18 cellular contexts compared by ENCODE assay signal in genomic region chr22:32917577-32918375, GRCh38.
DNase-seq lines count a peak whose midpoint lies in the region; FAIRE-seq and TF ChIP-seq lines count a peak whose summit lies in the region.
"Had no signal": no experiment of that assay in that cellular context is flagged by ENCODE, and none has a peak within 500 bp of the region (broad histone marks: within the 10 kb centered on the region; RNA-seq: fewer than 3 reads in every experiment).

No MANE protein-coding gene starts in this region.

- H3K4me1 Mint-ChIP-seq in brain: peaks cover 42% of the 10 kb centered on the region
- H3K4me1 Mint-ChIP-seq in activated CD4-positive, alpha-beta T cell treated with anti-CD3 and anti-CD28 coated beads, Interleukin-2, amount 10 ng/mL, durations not matched to agents 24 days and 14 days: no peaks in the 10 kb centered on the region

- intact Hi-C loops in activated CD4-positive, alpha-beta T cell treated with anti-CD3 and anti-CD28 coated beads, Interleukin-2, amount 10 ng/mL, durations not matched to agents 24 days and 14 days (cut with micrococcal nuclease): no loop called here

- no peak for FAIRE-seq in GM12892 (lab: Jason Lieb, UNC)
- FAIRE-seq: A204.1 had no signal

- peak overlapping the region in 1 of 5 experiments; percentile 5 for H3K4me3 Mint-ChIP-seq in brain
- H3K4me3 Mint-ChIP-seq in activated CD4-positive, alpha-beta T cell treated with anti-CD3 and anti-CD28 coated beads, Interleukin-2, amount 10 ng/mL, durations not matched to agents 24 days and 14 days: no peak overlapping the region
- H3K4me3 Mint-ChIP-seq: activated CD8-positive, alpha-beta T cell treated with anti-CD3 and anti-CD28 coated beads for 36 hours had no signal

- no peak for TF ChIP-seq CTCF in brain (conservative IDR thresholded peaks at IDR 0.05)

- peaks cover 24% of the 10 kb centered on the region for H3K36me3 Mint-ChIP-seq in brain
- H3K36me3 Mint-ChIP-seq in activated CD4-positive, alpha-beta T cell treated with anti-CD3 and anti-CD28 coated beads, Interleukin-2, amount 10 ng/mL, durations not matched to agents 24 days and 14 days (ENCODE audit: low read depth): no peaks in the 10 kb centered on the region

- H3K9me3 Mint-ChIP-seq in brain: peaks cover 6 to 23% (median 14%) of the 10 kb centered on the region in 5 experiments
- H3K9me3 Mint-ChIP-seq in activated CD4-positive, alpha-beta T cell treated with anti-CD3 and anti-CD28 coated beads, Interleukin-2, amount 10 ng/mL, durations not matched to agents 24 days and 14 days: peaks cover 4% of the 10 kb centered on the region

- DNase-seq in NCI-H82 (lab: John Stamatoyannopoulos, UW) (peak; percentile 54), NCI-H82 treated with DMSO at 0.1 percent for 48 hours (lab: John Stamatoyannopoulos, UW; ENCODE audit: unreplicated experiment) (no peak), medulla oblongata (ENCODE audit: extremely low spot score) (peak; percentile 13), substantia nigra (lab: John Stamatoyannopoulos, UW) (peak in 26 of 49 donors; percentile 4 to 66 (median 30)), DMS114 treated with DMSO at 0.1 percent for 48 hours (lab: John Stamatoyannopoulos, UW; ENCODE audit: unreplicated experiment) (no peak), GM12892 (ENCODE audit: insufficient read length) (no peak)
- DNase-seq in activated CD4-positive, alpha-beta T cell treated with anti-CD3 and anti-CD28 coated beads, Interleukin-2, amount 10 ng/mL, durations not matched to agents 24 days and 14 days: no peak
- DNase-seq: activated CD8-positive, alpha-beta T cell treated with anti-CD3 and anti-CD28 coated beads for 36 hours; Calu3; foreskin keratinocyte; NCI-H1694; Peyer's patch; SK-N-SH; stimulated activated CD8-positive, alpha-beta memory T cell treated with anti-CD3 and anti-CD28 coated beads, Interleukin-4, amount 100 ng/mL, for 48 hours had no signal

- no peak overlapping the region for H3K27ac ChIP-seq in substantia nigra (ENCODE audit: low read depth, low read length, poor library complexity, severe bottlenecking)
- H3K27ac ChIP-seq: epithelial cell of prostate, foreskin keratinocyte, Peyer's patch, psoas muscle had no signal

- H3K27ac Mint-ChIP-seq in brain: peak overlapping the region; percentile 35 to 57 (median 43)
- H3K27ac Mint-ChIP-seq in activated CD4-positive, alpha-beta T cell treated with anti-CD3 and anti-CD28 coated beads, Interleukin-2, amount 10 ng/mL, durations not matched to agents 24 days and 14 days: no peak overlapping the region
- H3K27ac Mint-ChIP-seq: activated CD8-positive, alpha-beta T cell treated with anti-CD3 and anti-CD28 coated beads for 36 hours had no signal

- TF ChIP-seq POLR2A in GM12892 (IDR thresholded peaks at IDR 0.05; ENCODE audit: low read depth, low read length): no peak

- peaks cover 6% of the 10 kb centered on the region for H3K27me3 Mint-ChIP-seq in brain
- H3K27me3 Mint-ChIP-seq in activated CD4-positive, alpha-beta T cell treated with anti-CD3 and anti-CD28 coated beads, Interleukin-2, amount 10 ng/mL, durations not matched to agents 24 days and 14 days: no peaks in the 10 kb centered on the region
- H3K27me3 Mint-ChIP-seq: activated CD8-positive, alpha-beta T cell treated with anti-CD3 and anti-CD28 coated beads for 36 hours had no signal

Comparison
In these comparisons a context has a peak if more than half of its experiments do, and no peak if none do; other contexts are left out.
1. DNase-seq: peak in NCI-H82 (single experiment), medulla oblongata (single experiment) and substantia nigra (26 of 49); none in NCI-H82 treated with DMSO at 0.1 percent for 48 hours (single experiment), DMS114 treated with DMSO at 0.1 percent for 48 hours (single experiment), activated CD4-positive, alpha-beta T cell treated with anti-CD3 and anti-CD28 coated beads, Interleukin-2, amount 10 ng/mL, durations not matched to agents 24 days and 14 days (single experiment) and GM12892 (single experiment).